ENCODE assay signal across 9 cellular contexts in genomic region chr4:55125763-55126541, GRCh38. TPM values are rescaled to one million over a fixed set of nuclear protein-coding genes. Genes with fewer than 3 reads are reported as not detected.
DNase-seq lines count a peak whose midpoint lies in the region; ATAC-seq and TF ChIP-seq lines count a peak whose summit lies in the region.
"Had no signal": no experiment of that assay in that cellular context is flagged by ENCODE, and none has a peak within 500 bp of the region (broad histone marks: within the 10 kb centered on the region; RNA-seq: fewer than 3 reads in every experiment).

No MANE protein-coding gene starts in this region.

- H3K27ac ChIP-seq in RWPE2 (ENCODE audit: poor library complexity, severe bottlenecking) (no peak overlapping the region), ovary (no peak overlapping the region)

- H3K27me3 ChIP-seq in RWPE2 (ENCODE audit: insufficient read depth, poor library complexity, severe bottlenecking), result peaks cover 44% of the 10 kb centered on the region
- H3K27me3 ChIP-seq in ovary, result no peaks in the 10 kb centered on the region

- ATAC-seq in RWPE2 (ENCODE audit: low read depth), result peak; percentile 44
- ATAC-seq in GM19463 (IDR thresholded peaks at IDR 0.05; ENCODE audit: unreplicated experiment), result no peak
- no peak for ATAC-seq in GM21360 (IDR thresholded peaks at IDR 0.05; ENCODE audit: unreplicated experiment)

- no peak for TF ChIP-seq POLR2A in ovary (IDR thresholded peaks at IDR 0.05)

- intact Hi-C loops in ovary (cut with DNase I), result no loop called here

- H3K4me1 ChIP-seq in RWPE2 (ENCODE audit: insufficient read depth, poor library complexity, severe bottlenecking) (no peaks in the 10 kb centered on the region), ovary (ENCODE audit: insufficient read depth) (no peaks in the 10 kb centered on the region)

- no peak for TF ChIP-seq CTCF in RWPE2 (IDR thresholded peaks at IDR 0.05; ENCODE audit: poor library complexity, severe bottlenecking)
- no peak for TF ChIP-seq CTCF in fibroblast of the aortic adventitia (IDR thresholded peaks at IDR 0.05; ENCODE audit: insufficient read depth, low read length)
- TF ChIP-seq CTCF in ovary (IDR thresholded peaks at IDR 0.05), result no peak

- DNase-seq in Daoy (ENCODE audit: low read depth) (peak; percentile 3), RWPE2 (ENCODE audit: low spot score) (no peak), fibroblast of the aortic adventitia (ENCODE audit: low read depth) (peak; percentile 37), ovary (no peak), T-helper 1 cell (no peak), SHP77 (lab: John Stamatoyannopoulos, UW) (no peak)
- DNase-seq: SIG-M5 had no signal

- H3K9me3 ChIP-seq in RWPE2 (ENCODE audit: severe bottlenecking) (no peaks in the 10 kb centered on the region), ovary (no peaks in the 10 kb centered on the region)

- H3K36me3 ChIP-seq in RWPE2 (ENCODE audit: low read depth), result no peaks in the 10 kb centered on the region
- H3K36me3 ChIP-seq in ovary, result no peaks in the 10 kb centered on the region

- H3K4me3 ChIP-seq in RWPE2 (ENCODE audit: severe bottlenecking) (peak overlapping the region; percentile 29), fibroblast of the aortic adventitia (ENCODE audit: low read depth, low read length) (peak overlapping the region; percentile 80), ovary (peak overlapping the region; percentile 58)

- WGBS in ovary, 3 donors, result 5 to 7% (median 5%) methylated on average over 32 of the region's 32 CpGs

- TF ChIP-seq EP300 in ovary (IDR thresholded peaks at IDR 0.05), result no peak

RNA-seq across cellular contexts. Expression of gene KDR, which starts 0.6 kb away (rescaled TPM):
- 0.48 and 1.1 TPM in 2 replicates for total RNA-seq in Daoy (2014; rRNA removed; shearing (Covaris generic))
- total RNA-seq in fibroblast of the aortic adventitia (ENCODE audit: low replicate concordance), result 2.5 and 10.9 TPM in 2 replicates
- 10 to 100 TPM in 5 of 7 donors, 1 to 10 TPM in 2; 6.0 to 35.6 (median 13.9) TPM for total RNA-seq in ovary
- polyA plus RNA-seq in ovary, result 10 to 100 TPM in 1 of 2 donors, 1 to 10 TPM in 1; 8.8 to 36.4 TPM

Comparison
In these comparisons a context has a peak if more than half of its experiments do, and no peak if none do; other contexts are left out.
1. DNase-seq: peak in Daoy (single experiment) and fibroblast of the aortic adventitia (single experiment); none in RWPE2 (single experiment), ovary (0 of 5), T-helper 1 cell (0 of 5) and SHP77 (0 of 2).
2. H3K4me3 ChIP-seq: peak in every context shown above with its lines; median percentile 80 in fibroblast of the aortic adventitia; 58 in ovary; 29 in RWPE2.